Comparison of ENCODE assay signal across 8 cellular contexts in the genomic region with DNA sequence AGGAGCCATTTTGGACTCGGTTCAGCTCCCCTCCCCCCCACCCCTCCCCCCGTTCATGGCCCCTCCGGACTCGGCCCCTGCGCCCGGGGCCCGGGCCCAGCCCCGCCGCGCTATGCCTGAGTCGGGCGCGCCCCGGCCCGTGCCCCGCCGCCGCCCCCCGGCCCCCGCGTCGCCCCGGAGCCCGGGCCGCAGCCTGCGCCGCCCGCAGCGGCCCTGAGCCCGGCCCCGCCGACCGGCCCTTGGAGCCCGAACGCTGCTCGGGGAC. TPM values are rescaled to one million over a fixed set of nuclear protein-coding genes. Genes with fewer than 3 reads are reported as not detected.
DNase-seq lines count a peak whose midpoint lies in the region; ATAC-seq and TF ChIP-seq lines count a peak whose summit lies in the region.

No MANE protein-coding gene starts in this region.

- in situ Hi-C loops in astrocyte of the cerebellum (cut with HindIII; ENCODE audit: low sequenced_read_pairs), result no loop called here
- in situ Hi-C loops in ACHN (cut with HindIII; ENCODE audit: low pct_ligation_motif_present, low pct_unique_long_range_greater_than_20kb, low sequenced_read_pairs), result no loop called here

- H3K4me3 ChIP-seq in cardiac muscle cell, result peak overlapping the region; percentile 74
- H3K4me3 ChIP-seq in astrocyte of the cerebellum (ENCODE audit: low read depth, low read length), result peak overlapping the region; percentile 55
- H3K4me3 ChIP-seq in lung, result peak overlapping the region; percentile 66
- peak overlapping the region; percentile 72 for H3K4me3 ChIP-seq in upper lobe of right lung

- H3K4me1 ChIP-seq in cardiac muscle cell (ENCODE audit: low read depth), result peaks cover 11% of the 10 kb centered on the region
- H3K4me1 ChIP-seq in lung (ENCODE audit: control insufficient read depth in 2 of 2, insufficient read depth in 2 of 2, low read length in 2 of 2), result peaks cover 0 to 15% of the 10 kb centered on the region in 2 donors
- H3K4me1 ChIP-seq in upper lobe of right lung, result peaks cover 31% of the 10 kb centered on the region

- ATAC-seq in Right ventricle myocardium superior (ENCODE audit: poor library complexity) (no peak), lung (ENCODE audit: insufficient read depth, low FRiP score) (no peak), upper lobe of right lung (no peak)

- intact Hi-C loops in Right ventricle myocardium superior (cut with DNase I) (no loop called here), upper lobe of right lung (cut with DNase I) (no loop called here)

- H3K36me3 ChIP-seq in cardiac muscle cell (no peaks in the 10 kb centered on the region), lung (ENCODE audit: control insufficient read depth in 2 of 2, insufficient read depth in 2 of 2, low read length in 2 of 2) (no peaks in the 10 kb centered on the region), upper lobe of right lung (no peaks in the 10 kb centered on the region)

- DNase-seq in cardiac muscle cell (ENCODE audit: low read depth in 1 of 2, low spot score in 1 of 2) (no peak), Right ventricle myocardium superior (no peak), astrocyte of the cerebellum (ENCODE audit: low read depth) (no peak), lung (ENCODE audit: low spot score) (no peak), upper lobe of right lung (no peak), globus pallidus (ENCODE audit: low spot score) (no peak), ecto neural progenitor cell (ENCODE audit: low spot score) (no peak), ACHN (no peak)

- H3K9me3 ChIP-seq in cardiac muscle cell (ENCODE audit: low read depth) (no peaks in the 10 kb centered on the region), lung (ENCODE audit: control insufficient read depth in 2 of 2, insufficient read depth in 1 of 2, low read length in 1 of 2) (no peaks in the 10 kb centered on the region), upper lobe of right lung (no peaks in the 10 kb centered on the region)

- 0 to 1% methylated on average over 11 to 36 of the region's 36 CpGs for WGBS in lung, 2 donors

- H3K27ac ChIP-seq in cardiac muscle cell (peak overlapping the region; percentile 90), lung (ENCODE audit: low read depth in 1 of 2, low read length in 1 of 2) (peak overlapping the region; percentile 91), upper lobe of right lung (peak overlapping the region; percentile 78)

- no peaks in the 10 kb centered on the region for H3K27me3 ChIP-seq in cardiac muscle cell
- H3K27me3 ChIP-seq in lung (ENCODE audit: control insufficient read depth, insufficient read depth), result no peaks in the 10 kb centered on the region
- H3K27me3 ChIP-seq in upper lobe of right lung, result no peaks in the 10 kb centered on the region

- TF ChIP-seq CTCF in cardiac muscle cell (IDR thresholded peaks at IDR 0.05; ENCODE audit: low read depth, low read length) (no peak), astrocyte of the cerebellum (IDR thresholded peaks at IDR 0.05; ENCODE audit: low read depth, low read length, missing control alignments) (no peak), lung (IDR thresholded peaks at IDR 0.05; ENCODE audit: control extremely low read depth, extremely low read depth) (no peak), upper lobe of right lung (IDR thresholded peaks at IDR 0.05) (no peak)

RNA-seq across cellular contexts. Expression of a gene that starts 0.2 kb away (rescaled TPM):
- total RNA-seq in cardiac muscle cell, result 34.8 and 70.4 TPM in 2 replicates
- 28.6 and 32.8 TPM in 2 replicates for polyA plus RNA-seq in cardiac muscle cell
- 4.4 TPM for total RNA-seq in Right ventricle myocardium superior
- total RNA-seq in lung, result 10 to 100 TPM in 1 of 2 donors, 1 to 10 TPM in 1; 5.9 to 16.0 TPM
- polyA plus RNA-seq in lung, result 1 to 10 TPM in 1 of 2 donors, under 1 TPM in 1; 0.80 to 1.2 TPM
- total RNA-seq in upper lobe of right lung, result 6.6 TPM

RNA-seq across cellular contexts. Expression of a gene that starts 42.3 kb away (rescaled TPM):
- 4.3 and 5.0 TPM in 2 replicates for total RNA-seq in cardiac muscle cell
- 7.0 and 9.1 TPM in 2 replicates for polyA plus RNA-seq in cardiac muscle cell
- total RNA-seq in Right ventricle myocardium superior, result 23.2 TPM
- 10 to 100 TPM; 14.0 to 16.5 TPM for total RNA-seq in lung
- 1 to 10 TPM; 3.1 to 8.3 TPM for polyA plus RNA-seq in lung
- total RNA-seq in upper lobe of right lung, result 10.7 TPM
